1 cellular context compared by ENCODE assay signal in the genomic region with DNA sequence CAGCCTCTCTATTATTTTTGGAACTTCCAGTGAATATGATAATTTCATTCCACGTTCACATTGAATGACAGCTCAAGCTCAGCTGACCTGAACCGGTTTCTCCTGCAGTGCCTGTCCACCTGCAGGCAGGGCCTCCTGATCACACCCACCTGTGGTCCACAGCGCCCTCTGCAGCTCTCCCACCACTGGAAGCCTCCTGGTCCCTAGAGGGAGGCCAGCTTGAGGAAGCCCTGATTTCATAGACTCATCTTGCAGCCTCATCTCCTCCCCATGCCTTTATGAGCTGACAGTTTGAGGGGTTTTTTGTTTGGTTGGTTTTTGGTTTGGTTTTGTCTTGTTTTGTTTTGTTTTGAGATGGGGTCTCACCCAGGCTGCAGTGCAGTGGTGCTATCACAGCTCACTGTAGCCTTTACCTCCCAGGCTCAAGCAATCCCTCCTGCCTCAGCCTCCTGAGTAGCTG.
A peak's percentile ranks its signal among the peaks of the same experiment; 100 is the strongest.
TF ChIP-seq lines count a peak whose summit lies in the region.

No MANE protein-coding gene starts in this region.

TF ChIP-seq in HepG2, 621 proteins besides CTCF, POLR2A, EP300 and RAD21 (continued from another document and continues in another):
- TF ChIP-seq, protein P1, sequence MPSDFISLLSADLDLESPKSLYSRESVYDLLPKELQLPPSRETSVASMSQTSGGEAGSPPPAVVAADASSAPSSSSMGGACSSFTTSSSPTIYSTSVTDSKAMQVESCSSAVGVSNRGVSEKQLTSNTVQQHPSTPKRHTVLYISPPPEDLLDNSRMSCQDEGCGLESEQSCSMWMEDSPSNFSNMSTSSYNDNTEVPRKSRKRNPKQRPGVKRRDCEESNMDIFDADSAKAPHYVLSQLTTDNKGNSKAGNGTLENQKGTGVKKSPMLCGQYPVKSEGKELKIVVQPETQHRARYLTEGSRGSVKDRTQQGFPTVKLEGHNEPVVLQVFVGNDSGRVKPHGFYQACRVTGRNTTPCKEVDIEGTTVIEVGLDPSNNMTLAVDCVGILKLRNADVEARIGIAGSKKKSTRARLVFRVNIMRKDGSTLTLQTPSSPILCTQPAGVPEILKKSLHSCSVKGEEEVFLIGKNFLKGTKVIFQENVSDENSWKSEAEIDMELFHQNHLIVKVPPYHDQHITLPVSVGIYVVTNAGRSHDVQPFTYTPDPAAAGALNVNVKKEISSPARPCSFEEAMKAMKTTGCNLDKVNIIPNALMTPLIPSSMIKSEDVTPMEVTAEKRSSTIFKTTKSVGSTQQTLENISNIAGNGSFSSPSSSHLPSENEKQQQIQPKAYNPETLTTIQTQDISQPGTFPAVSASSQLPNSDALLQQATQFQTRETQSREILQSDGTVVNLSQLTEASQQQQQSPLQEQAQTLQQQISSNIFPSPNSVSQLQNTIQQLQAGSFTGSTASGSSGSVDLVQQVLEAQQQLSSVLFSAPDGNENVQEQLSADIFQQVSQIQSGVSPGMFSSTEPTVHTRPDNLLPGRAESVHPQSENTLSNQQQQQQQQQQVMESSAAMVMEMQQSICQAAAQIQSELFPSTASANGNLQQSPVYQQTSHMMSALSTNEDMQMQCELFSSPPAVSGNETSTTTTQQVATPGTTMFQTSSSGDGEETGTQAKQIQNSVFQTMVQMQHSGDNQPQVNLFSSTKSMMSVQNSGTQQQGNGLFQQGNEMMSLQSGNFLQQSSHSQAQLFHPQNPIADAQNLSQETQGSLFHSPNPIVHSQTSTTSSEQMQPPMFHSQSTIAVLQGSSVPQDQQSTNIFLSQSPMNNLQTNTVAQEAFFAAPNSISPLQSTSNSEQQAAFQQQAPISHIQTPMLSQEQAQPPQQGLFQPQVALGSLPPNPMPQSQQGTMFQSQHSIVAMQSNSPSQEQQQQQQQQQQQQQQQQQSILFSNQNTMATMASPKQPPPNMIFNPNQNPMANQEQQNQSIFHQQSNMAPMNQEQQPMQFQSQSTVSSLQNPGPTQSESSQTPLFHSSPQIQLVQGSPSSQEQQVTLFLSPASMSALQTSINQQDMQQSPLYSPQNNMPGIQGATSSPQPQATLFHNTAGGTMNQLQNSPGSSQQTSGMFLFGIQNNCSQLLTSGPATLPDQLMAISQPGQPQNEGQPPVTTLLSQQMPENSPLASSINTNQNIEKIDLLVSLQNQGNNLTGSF (CRISPR knock-in tag; IDR thresholded peaks at IDR 0.05): no peak
- TF ChIP-seq TEAD3 (CRISPR knock-in tag; optimal IDR thresholded peaks at IDR 0.05; ENCODE audit: borderline replicate concordance) (peak; percentile 33), POGK (CRISPR knock-in tag; conservative IDR thresholded peaks at IDR 0.05) (no peak), IKZF4 (CRISPR knock-in tag; IDR thresholded peaks at IDR 0.05; ENCODE audit: borderline replicate concordance, low read depth, not compliant biosample characterization) (no peak), ZNF629 (CRISPR knock-in tag; conservative IDR thresholded peaks at IDR 0.05) (no peak), SALL1 (CRISPR knock-in tag; IDR thresholded peaks at IDR 0.05) (peak; percentile 64), MIXL1 (CRISPR knock-in tag; IDR thresholded peaks at IDR 0.05) (peak; percentile 61; the same call in 1 of the 2 replicates), ZNF713 (CRISPR knock-in tag; IDR thresholded peaks at IDR 0.05) (no peak), ZNF138 (CRISPR knock-in tag; IDR thresholded peaks at IDR 0.05; ENCODE audit: low read depth) (no peak), NRL (CRISPR knock-in tag; IDR thresholded peaks at IDR 0.05; ENCODE audit: borderline replicate concordance) (no peak), NFATC3 (CRISPR knock-in tag; IDR thresholded peaks at IDR 0.05) (no peak), ZSCAN29 (CRISPR knock-in tag; conservative IDR thresholded peaks at IDR 0.05) (no peak), TSC22D2 (CRISPR knock-in tag; IDR thresholded peaks at IDR 0.05; ENCODE audit: borderline replicate concordance) (0 out of 2 replicates have a peak, but pooled peaks have one; percentile 42), ZNF552 (CRISPR knock-in tag; IDR thresholded peaks at IDR 0.05; ENCODE audit: borderline replicate concordance) (no peak), ZNF207 (IDR thresholded peaks at IDR 0.05; ENCODE audit: borderline replicate concordance) (no peak), ELF3 (CRISPR knock-in tag; IDR thresholded peaks at IDR 0.05) (no peak), ZBTB21 (CRISPR knock-in tag; IDR thresholded peaks at IDR 0.05) (no peak), HOXA5 (CRISPR knock-in tag; IDR thresholded peaks at IDR 0.05) (no peak), ELF4 (CRISPR knock-in tag; IDR thresholded peaks at IDR 0.05; ENCODE audit: borderline replicate concordance) (no peak), ZSCAN9 (CRISPR knock-in tag; IDR thresholded peaks at IDR 0.05; ENCODE audit: borderline replicate concordance) (no peak), ZNF143 (CRISPR knock-in tag; IDR thresholded peaks at IDR 0.05) (no peak), ZNF256 (CRISPR knock-in tag; conservative IDR thresholded peaks at IDR 0.05) (no peak), NR2F1 (CRISPR knock-in tag; IDR thresholded peaks at IDR 0.05) (no peak), GFI1 (CRISPR knock-in tag; IDR thresholded peaks at IDR 0.05; ENCODE audit: borderline replicate concordance) (no peak), ZNF3 (CRISPR knock-in tag; IDR thresholded peaks at IDR 0.05) (no peak), ZNF317 (CRISPR knock-in tag; IDR thresholded peaks at IDR 0.05) (no peak), RBM22 (optimal IDR thresholded peaks at IDR 0.05; ENCODE audit: low read length) (no peak), KLF16 (CRISPR knock-in tag; IDR thresholded peaks at IDR 0.05) (0 out of 4 replicates have a peak, but pooled peaks of 1 of the 2 experiments have one; percentile 55), RXRB (CRISPR knock-in tag; IDR thresholded peaks at IDR 0.05; ENCODE audit: borderline replicate concordance) (peak; percentile 58; the same call in 1 of the 2 replicates), MIER3 (CRISPR knock-in tag; IDR thresholded peaks at IDR 0.05; ENCODE audit: borderline replicate concordance) (peak; percentile 73), TOPORS (CRISPR knock-in tag; IDR thresholded peaks at IDR 0.05) (no peak), ZNF430 (CRISPR knock-in tag; IDR thresholded peaks at IDR 0.05) (no peak), EED (CRISPR knock-in tag; IDR thresholded peaks at IDR 0.05) (no peak), SIN3A (IDR thresholded peaks at IDR 0.05; ENCODE audit: borderline replicate concordance, low read depth, low read length) (no peak)
- TF ChIP-seq, protein P2, sequence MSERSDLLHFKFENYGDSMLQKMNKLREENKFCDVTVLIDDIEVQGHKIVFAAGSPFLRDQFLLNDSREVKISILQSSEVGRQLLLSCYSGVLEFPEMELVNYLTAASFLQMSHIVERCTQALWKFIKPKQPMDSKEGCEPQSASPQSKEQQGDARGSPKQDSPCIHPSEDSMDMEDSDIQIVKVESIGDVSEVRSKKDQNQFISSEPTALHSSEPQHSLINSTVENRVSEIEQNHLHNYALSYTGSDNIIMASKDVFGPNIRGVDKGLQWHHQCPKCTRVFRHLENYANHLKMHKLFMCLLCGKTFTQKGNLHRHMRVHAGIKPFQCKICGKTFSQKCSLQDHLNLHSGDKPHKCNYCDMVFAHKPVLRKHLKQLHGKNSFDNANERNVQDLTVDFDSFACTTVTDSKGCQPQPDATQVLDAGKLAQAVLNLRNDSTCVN (CRISPR knock-in tag; IDR thresholded peaks at IDR 0.05; ENCODE audit: borderline replicate concordance): no peak
- TF ChIP-seq, protein P3, sequence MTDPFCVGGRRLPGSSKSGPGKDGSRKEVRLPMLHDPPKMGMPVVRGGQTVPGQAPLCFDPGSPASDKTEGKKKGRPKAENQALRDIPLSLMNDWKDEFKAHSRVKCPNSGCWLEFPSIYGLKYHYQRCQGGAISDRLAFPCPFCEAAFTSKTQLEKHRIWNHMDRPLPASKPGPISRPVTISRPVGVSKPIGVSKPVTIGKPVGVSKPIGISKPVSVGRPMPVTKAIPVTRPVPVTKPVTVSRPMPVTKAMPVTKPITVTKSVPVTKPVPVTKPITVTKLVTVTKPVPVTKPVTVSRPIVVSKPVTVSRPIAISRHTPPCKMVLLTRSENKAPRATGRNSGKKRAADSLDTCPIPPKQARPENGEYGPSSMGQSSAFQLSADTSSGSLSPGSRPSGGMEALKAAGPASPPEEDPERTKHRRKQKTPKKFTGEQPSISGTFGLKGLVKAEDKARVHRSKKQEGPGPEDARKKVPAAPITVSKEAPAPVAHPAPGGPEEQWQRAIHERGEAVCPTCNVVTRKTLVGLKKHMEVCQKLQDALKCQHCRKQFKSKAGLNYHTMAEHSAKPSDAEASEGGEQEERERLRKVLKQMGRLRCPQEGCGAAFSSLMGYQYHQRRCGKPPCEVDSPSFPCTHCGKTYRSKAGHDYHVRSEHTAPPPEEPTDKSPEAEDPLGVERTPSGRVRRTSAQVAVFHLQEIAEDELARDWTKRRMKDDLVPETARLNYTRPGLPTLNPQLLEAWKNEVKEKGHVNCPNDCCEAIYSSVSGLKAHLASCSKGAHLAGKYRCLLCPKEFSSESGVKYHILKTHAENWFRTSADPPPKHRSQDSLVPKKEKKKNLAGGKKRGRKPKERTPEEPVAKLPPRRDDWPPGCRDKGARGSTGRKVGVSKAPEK (CRISPR knock-in tag; IDR thresholded peaks at IDR 0.05; ENCODE audit: borderline replicate concordance): no peak
- TF ChIP-seq, protein P4, sequence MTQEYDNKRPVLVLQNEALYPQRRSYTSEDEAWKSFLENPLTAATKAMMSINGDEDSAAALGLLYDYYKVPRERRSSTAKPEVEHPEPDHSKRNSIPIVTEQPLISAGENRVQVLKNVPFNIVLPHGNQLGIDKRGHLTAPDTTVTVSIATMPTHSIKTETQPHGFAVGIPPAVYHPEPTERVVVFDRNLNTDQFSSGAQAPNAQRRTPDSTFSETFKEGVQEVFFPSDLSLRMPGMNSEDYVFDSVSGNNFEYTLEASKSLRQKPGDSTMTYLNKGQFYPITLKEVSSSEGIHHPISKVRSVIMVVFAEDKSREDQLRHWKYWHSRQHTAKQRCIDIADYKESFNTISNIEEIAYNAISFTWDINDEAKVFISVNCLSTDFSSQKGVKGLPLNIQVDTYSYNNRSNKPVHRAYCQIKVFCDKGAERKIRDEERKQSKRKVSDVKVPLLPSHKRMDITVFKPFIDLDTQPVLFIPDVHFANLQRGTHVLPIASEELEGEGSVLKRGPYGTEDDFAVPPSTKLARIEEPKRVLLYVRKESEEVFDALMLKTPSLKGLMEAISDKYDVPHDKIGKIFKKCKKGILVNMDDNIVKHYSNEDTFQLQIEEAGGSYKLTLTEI (CRISPR knock-in tag; conservative IDR thresholded peaks at IDR 0.05): no peak
- TF ChIP-seq, protein P5, sequence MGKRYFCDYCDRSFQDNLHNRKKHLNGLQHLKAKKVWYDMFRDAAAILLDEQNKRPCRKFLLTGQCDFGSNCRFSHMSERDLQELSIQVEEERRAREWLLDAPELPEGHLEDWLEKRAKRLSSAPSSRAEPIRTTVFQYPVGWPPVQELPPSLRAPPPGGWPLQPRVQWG (CRISPR knock-in tag; IDR thresholded peaks at IDR 0.05; ENCODE audit: borderline replicate concordance, low read depth): no peak
- TF ChIP-seq, protein P6, sequence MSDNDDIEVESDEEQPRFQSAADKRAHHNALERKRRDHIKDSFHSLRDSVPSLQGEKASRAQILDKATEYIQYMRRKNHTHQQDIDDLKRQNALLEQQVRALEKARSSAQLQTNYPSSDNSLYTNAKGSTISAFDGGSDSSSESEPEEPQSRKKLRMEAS (IDR thresholded peaks at IDR 0.05): peak; percentile 40; the same call in 1 of the 2 replicates
- TF ChIP-seq, protein P7, sequence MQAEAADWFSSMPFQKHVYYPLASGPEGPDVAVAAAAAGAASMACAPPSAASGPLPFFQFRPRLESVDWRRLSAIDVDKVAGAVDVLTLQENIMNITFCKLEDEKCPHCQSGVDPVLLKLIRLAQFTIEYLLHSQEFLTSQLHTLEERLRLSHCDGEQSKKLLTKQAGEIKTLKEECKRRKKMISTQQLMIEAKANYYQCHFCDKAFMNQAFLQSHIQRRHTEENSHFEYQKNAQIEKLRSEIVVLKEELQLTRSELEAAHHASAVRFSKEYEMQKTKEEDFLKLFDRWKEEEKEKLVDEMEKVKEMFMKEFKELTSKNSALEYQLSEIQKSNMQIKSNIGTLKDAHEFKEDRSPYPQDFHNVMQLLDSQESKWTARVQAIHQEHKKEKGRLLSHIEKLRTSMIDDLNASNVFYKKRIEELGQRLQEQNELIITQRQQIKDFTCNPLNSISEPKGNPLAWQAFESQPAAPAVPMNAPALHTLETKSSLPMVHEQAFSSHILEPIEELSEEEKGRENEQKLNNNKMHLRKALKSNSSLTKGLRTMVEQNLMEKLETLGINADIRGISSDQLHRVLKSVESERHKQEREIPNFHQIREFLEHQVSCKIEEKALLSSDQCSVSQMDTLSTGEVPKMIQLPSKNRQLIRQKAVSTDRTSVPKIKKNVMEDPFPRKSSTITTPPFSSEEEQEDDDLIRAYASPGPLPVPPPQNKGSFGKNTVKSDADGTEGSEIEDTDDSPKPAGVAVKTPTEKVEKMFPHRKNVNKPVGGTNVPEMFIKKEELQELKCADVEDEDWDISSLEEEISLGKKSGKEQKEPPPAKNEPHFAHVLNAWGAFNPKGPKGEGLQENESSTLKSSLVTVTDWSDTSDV (CRISPR knock-in tag; IDR thresholded peaks at IDR 0.05): no peak
- TF ChIP-seq, protein P8, sequence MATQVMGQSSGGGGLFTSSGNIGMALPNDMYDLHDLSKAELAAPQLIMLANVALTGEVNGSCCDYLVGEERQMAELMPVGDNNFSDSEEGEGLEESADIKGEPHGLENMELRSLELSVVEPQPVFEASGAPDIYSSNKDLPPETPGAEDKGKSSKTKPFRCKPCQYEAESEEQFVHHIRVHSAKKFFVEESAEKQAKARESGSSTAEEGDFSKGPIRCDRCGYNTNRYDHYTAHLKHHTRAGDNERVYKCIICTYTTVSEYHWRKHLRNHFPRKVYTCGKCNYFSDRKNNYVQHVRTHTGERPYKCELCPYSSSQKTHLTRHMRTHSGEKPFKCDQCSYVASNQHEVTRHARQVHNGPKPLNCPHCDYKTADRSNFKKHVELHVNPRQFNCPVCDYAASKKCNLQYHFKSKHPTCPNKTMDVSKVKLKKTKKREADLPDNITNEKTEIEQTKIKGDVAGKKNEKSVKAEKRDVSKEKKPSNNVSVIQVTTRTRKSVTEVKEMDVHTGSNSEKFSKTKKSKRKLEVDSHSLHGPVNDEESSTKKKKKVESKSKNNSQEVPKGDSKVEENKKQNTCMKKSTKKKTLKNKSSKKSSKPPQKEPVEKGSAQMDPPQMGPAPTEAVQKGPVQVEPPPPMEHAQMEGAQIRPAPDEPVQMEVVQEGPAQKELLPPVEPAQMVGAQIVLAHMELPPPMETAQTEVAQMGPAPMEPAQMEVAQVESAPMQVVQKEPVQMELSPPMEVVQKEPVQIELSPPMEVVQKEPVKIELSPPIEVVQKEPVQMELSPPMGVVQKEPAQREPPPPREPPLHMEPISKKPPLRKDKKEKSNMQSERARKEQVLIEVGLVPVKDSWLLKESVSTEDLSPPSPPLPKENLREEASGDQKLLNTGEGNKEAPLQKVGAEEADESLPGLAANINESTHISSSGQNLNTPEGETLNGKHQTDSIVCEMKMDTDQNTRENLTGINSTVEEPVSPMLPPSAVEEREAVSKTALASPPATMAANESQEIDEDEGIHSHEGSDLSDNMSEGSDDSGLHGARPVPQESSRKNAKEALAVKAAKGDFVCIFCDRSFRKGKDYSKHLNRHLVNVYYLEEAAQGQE (IDR thresholded peaks at IDR 0.05; ENCODE audit: borderline replicate concordance in 1 of 2, low read depth in 1 of 2, low read length in 2 of 2): no peak
